ENCODE assay signal across 8 cellular contexts in genomic region chr1:78004719-78005346, GRCh38. TPM values are rescaled to one million over a fixed set of nuclear protein-coding genes. Genes with fewer than 3 reads are reported as not detected.
A peak's percentile ranks its signal among the peaks of the same experiment; 100 is the strongest.
DNase-seq lines count a peak whose midpoint lies in the region; ATAC-seq, FAIRE-seq and TF ChIP-seq lines count a peak whose summit lies in the region.

Gene DNAJB4 (plus strand): TSS chr1:78004939. CDS start chr1:78005111, 172 bp downstream.

- no peak for FAIRE-seq in HTR-8/SVneo (lab: Jason Lieb, UNC)
- FAIRE-seq in urothelium cell line (lab: Jason Lieb, UNC), result no peak

- H3K36me3 ChIP-seq in adrenal gland (replicated peaks in 1 of 2) (no peaks in the 10 kb centered on the region), cardiac muscle cell (no peaks in the 10 kb centered on the region)

- in situ Hi-C loops in Caki2 (cut with HindIII; ENCODE audit: low pct_unique_long_range_greater_than_20kb, low sequenced_read_pairs), result no loop called here

- H3K27me3 ChIP-seq in adrenal gland, result no peaks in the 10 kb centered on the region
- H3K27me3 ChIP-seq in cardiac muscle cell, result no peaks in the 10 kb centered on the region

- DNase-seq in Caki2 (ENCODE audit: low read depth) (peak; percentile 91), HTR-8/SVneo (ENCODE audit: insufficient read length, low spot score) (peak; percentile 71), SIG-M5 treated with dmso at 0.1 percent for 504 hours (lab: John Stamatoyannopoulos, UW; ENCODE audit: unreplicated experiment) (peak; percentile 99), adrenal gland (peak; percentile 83 to 93 (median 86)), cardiac muscle cell (ENCODE audit: low read depth in 1 of 2, low spot score in 1 of 2) (peak; percentile 96 to 99), osteocyte (ENCODE audit: extremely low spot score, unreplicated experiment) (no peak), urothelium cell line (ENCODE audit: low spot score) (peak; percentile 76)

- peak within 1 kb of the TSS; percentile 93 for H3K4me3 Mint-ChIP-seq in osteocyte (ENCODE audit: unreplicated experiment)

- 0 to 1% (median 1%) methylated on average over 12 of the region's 12 CpGs for WGBS in adrenal gland, 4 donors

- TF ChIP-seq CTCF in adrenal gland (IDR thresholded peaks at IDR 0.05) (no peak), cardiac muscle cell (IDR thresholded peaks at IDR 0.05; ENCODE audit: low read depth, low read length) (no peak), osteocyte (IDR thresholded peaks at IDR 0.05) (no peak)

- H3K9me3 ChIP-seq in adrenal gland (replicated peaks in 1 of 3), result no peaks in the 10 kb centered on the region
- no peaks in the 10 kb centered on the region for H3K9me3 ChIP-seq in cardiac muscle cell (ENCODE audit: low read depth)

- H3K9me3 Mint-ChIP-seq in osteocyte (ENCODE audit: unreplicated experiment), result no peaks in the 10 kb centered on the region

- peak; percentile 98 for ATAC-seq in GM21381 (IDR thresholded peaks at IDR 0.05; ENCODE audit: unreplicated experiment)

- H3K4me1 Mint-ChIP-seq in osteocyte (ENCODE audit: unreplicated experiment), result peaks cover 46% of the 10 kb centered on the region

- peaks cover 0 to 51% of the 10 kb centered on the region in 2 donors for H3K4me1 ChIP-seq in adrenal gland (replicated peaks in 1 of 2)
- peaks cover 20% of the 10 kb centered on the region for H3K4me1 ChIP-seq in cardiac muscle cell (ENCODE audit: low read depth)

- no peaks in the 10 kb centered on the region for H3K27me3 Mint-ChIP-seq in osteocyte (ENCODE audit: unreplicated experiment)

- peak; percentile 98 to 100 for TF ChIP-seq POLR2A in adrenal gland (IDR thresholded peaks at IDR 0.05)

- H3K27ac Mint-ChIP-seq in osteocyte (ENCODE audit: unreplicated experiment), result peak within 1 kb of the TSS; percentile 97

- H3K27ac ChIP-seq in adrenal gland (peak within 1 kb of the TSS; percentile 83 to 95 (median 86)), cardiac muscle cell (peak within 1 kb of the TSS; percentile 99)

- intact Hi-C loops in adrenal gland (cut with DNase I), result loop anchor here in 1 of 2 donors (2.0 kb wide), 1 partner anchor 26 kb away; the partner anchor contains the start of gene FUBP1

- peaks cover under 1% of the 10 kb centered on the region for H3K36me3 Mint-ChIP-seq in osteocyte (ENCODE audit: unreplicated experiment)

- peak within 1 kb of the TSS in 3 of 4 donors; percentile 42 to 81 (median 71) for H3K4me3 ChIP-seq in adrenal gland
- peak within 1 kb of the TSS; percentile 87 for H3K4me3 ChIP-seq in cardiac muscle cell

RNA-seq across cellular contexts. Expression of gene DNAJB4, which starts in this region (rescaled TPM):
- total RNA-seq in Caki2 (2014; rRNA removed; shearing (Covaris generic); ENCODE audit: low replicate concordance), result 22.5 and 26.2 TPM in 2 replicates
- total RNA-seq in adrenal gland (100 to 1,000 TPM in 2 of 8 donors, 10 to 100 TPM in 6; 31.8 to 182 (median 68.8) TPM), cardiac muscle cell (29.3 and 46.2 TPM in 2 replicates), osteocyte (89.2 and 95.8 TPM in 2 replicates)
- polyA plus RNA-seq in adrenal gland (100 to 1,000 TPM in 1 of 3 donors, 10 to 100 TPM in 2; 32.1 to 165 (median 41.8) TPM), cardiac muscle cell (40.2 and 63.6 TPM in 2 replicates)
